In the genomic region with DNA sequence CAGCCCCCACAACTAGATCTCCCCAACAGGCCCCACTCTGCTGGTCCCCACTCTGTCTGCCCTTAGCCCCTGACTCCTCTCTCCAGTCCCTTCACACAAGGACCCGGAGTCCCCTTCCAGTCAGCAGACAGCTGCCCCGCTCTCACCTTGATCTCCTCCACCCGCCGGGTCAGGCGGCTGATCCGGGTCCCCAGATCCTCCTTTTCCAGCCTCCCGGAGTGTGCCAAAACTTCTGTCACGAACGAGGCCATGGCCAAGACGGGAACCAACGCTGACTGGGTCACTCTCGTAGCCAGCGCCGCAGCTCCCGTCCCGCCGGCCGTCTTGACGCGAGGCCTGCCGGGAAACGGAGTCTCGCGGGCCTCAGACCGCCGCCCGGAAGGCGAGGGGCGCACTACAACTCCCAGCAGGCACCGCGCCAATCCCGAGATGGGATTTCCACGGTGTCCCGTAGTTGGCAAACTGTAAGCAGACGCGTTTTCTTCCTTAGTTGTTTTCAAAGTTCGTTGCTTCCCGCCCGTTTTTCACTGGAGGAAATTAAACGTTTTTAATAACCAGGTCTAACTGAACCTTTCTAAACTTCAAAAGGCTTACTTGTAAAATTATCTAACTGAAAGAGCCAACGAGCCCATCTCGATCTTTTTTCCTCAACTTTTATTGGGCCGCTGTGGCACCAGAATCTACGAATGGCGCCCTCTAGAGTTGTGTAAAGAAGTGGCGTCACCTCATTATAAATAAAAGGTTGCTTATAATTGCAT, we compare ENCODE assay signal across 8 cellular contexts. TPM values are rescaled to one million over a fixed set of nuclear protein-coding genes. Genes with fewer than 3 reads are reported as not detected.
DNase-seq lines count a peak whose midpoint lies in the region; ATAC-seq and TF ChIP-seq lines count a peak whose summit lies in the region.

ZW10 (minus strand) TSS at position 277 of the 758 bp plus-strand sequence; CDS start at position 251, 26 bp downstream.

- H3K4me1 ChIP-seq in testis, result no peaks in the 10 kb centered on the region

- peak; percentile 66 for TF ChIP-seq CTCF in GM12865 (IDR thresholded peaks at IDR 0.05; ENCODE audit: insufficient read depth, low read depth, low read length, missing control alignments)
- TF ChIP-seq CTCF in omental fat pad (IDR thresholded peaks at IDR 0.05), result peak in 1 of 3 donors; percentile 52
- peak; percentile 83 to 88 (median 85) for TF ChIP-seq CTCF in testis (IDR thresholded peaks at IDR 0.05)

- 0 to 1% methylated on average over 35 to 46 of the region's 46 CpGs for WGBS in testis, 2 donors

- H3K27me3 ChIP-seq in testis, result no peaks in the 10 kb centered on the region

- H3K9me3 Mint-ChIP-seq in activated naive CD8-positive, alpha-beta T cell (ENCODE audit: low read depth), result no peaks in the 10 kb centered on the region

- no peaks in the 10 kb centered on the region for H3K9me3 ChIP-seq in testis

- H3K4me3 ChIP-seq in GM12865 (ENCODE audit: low read depth, low read length) (peak within 1 kb of the TSS; percentile 93), testis (peak within 1 kb of the TSS; percentile 89 to 95)

- H3K36me3 Mint-ChIP-seq in activated naive CD8-positive, alpha-beta T cell, result no peaks in the 10 kb centered on the region

- peak within 1 kb of the TSS; percentile 67 to 85 for H3K27ac ChIP-seq in testis

- H3K4me3 Mint-ChIP-seq in activated naive CD8-positive, alpha-beta T cell, result peak within 1 kb of the TSS; percentile 99

- H3K27me3 Mint-ChIP-seq in activated naive CD8-positive, alpha-beta T cell, result peaks cover 2% of the 10 kb centered on the region

- ATAC-seq in HG02642 (IDR thresholded peaks at IDR 0.05; ENCODE audit: poor library complexity, unreplicated experiment) (peak; percentile 99), omental fat pad (ENCODE audit: low FRiP score) (peak; percentile 99)

- no peak for TF ChIP-seq POLR2A in testis (IDR thresholded peaks at IDR 0.05)

- DNase-seq in GM12865 (ENCODE audit: low read depth), result peak; percentile 97
- DNase-seq in NCI-H1105 (lab: John Stamatoyannopoulos, UW), result peak; percentile 93
- peak; percentile 92 for DNase-seq in SKM-1 treated with dmso at 0.1 percent for 144 hours (lab: John Stamatoyannopoulos, UW; ENCODE audit: unreplicated experiment)
- DNase-seq in glomerular visceral epithelial cell (ENCODE audit: extremely low spot score), result peak; percentile 96
- peak; percentile 94 for DNase-seq in omental fat pad (ENCODE audit: low spot score)
- peak; percentile 97 for DNase-seq in testis

- intact Hi-C loops in testis (cut with DNase I; ENCODE audit: low total_unique reads), result no loop called here

- peak within 1 kb of the TSS; percentile 98 for H3K27ac Mint-ChIP-seq in activated naive CD8-positive, alpha-beta T cell

- no peaks in the 10 kb centered on the region for H3K36me3 ChIP-seq in testis (ENCODE audit: low read depth, missing control alignments)

- peaks cover 22% of the 10 kb centered on the region for H3K4me1 Mint-ChIP-seq in activated naive CD8-positive, alpha-beta T cell (ENCODE audit: low read depth)

RNA-seq across cellular contexts. Expression of gene ZW10, which starts in this region (rescaled TPM):
- total RNA-seq in omental fat pad, result 10 to 100 TPM in 2 of 4 donors, 1 to 10 TPM in 2; 9.6 to 12.6 (median 10.3) TPM
- total RNA-seq in testis, result 10 to 100 TPM; 19.0 to 29.6 TPM
- 30.5 TPM for polyA plus RNA-seq in testis (ENCODE audit: insufficient read depth, low read depth, low replicate concordance)

Comparison
In these comparisons a context has a peak if more than half of its experiments do, and no peak if none do; other contexts are left out.
1. Peak in every context shown above with its lines: DNase-seq, ATAC-seq, H3K4me3 ChIP-seq and H3K27ac ChIP-seq.